Comparison of ENCODE assay signal across 15 cellular contexts in genomic region chr3:172280406-172281051, GRCh38.
DNase-seq lines count a peak whose midpoint lies in the region; TF ChIP-seq lines count a peak whose summit lies in the region.
"Had no signal": no experiment of that assay in that cellular context is flagged by ENCODE, and none has a peak within 500 bp of the region (broad histone marks: within the 10 kb centered on the region; RNA-seq: fewer than 3 reads in every experiment).

No MANE protein-coding gene starts in this region.

- no peaks in the 10 kb centered on the region for H3K9me3 ChIP-seq in BE2C
- H3K9me3 ChIP-seq: Peyer's patch had no signal

- no peak overlapping the region for H3K9ac ChIP-seq in mesendoderm (ENCODE audit: low read length)

- H3K4me3 ChIP-seq in AG04449 (ENCODE audit: low read depth, low read length) (no peak overlapping the region), mesendoderm (ENCODE audit: low read length) (no peak overlapping the region), BE2C (ENCODE audit: low read depth, low read length) (no peak overlapping the region)
- H3K4me3 ChIP-seq: Peyer's patch had no signal

- DNase-seq in AG04449 (ENCODE audit: low read depth, low spot score) (peak; percentile 67), NCI-H1694 (lab: John Stamatoyannopoulos, UW) (peak; percentile 68), dedifferentiated amniotic fluid mesenchymal stem cell (ENCODE audit: extremely low spot score) (peak; percentile 87), mesendoderm (peak; percentile 30), HuH-7.5 (ENCODE audit: low spot score) (no peak), BE2C (no peak), T-helper 9 cell (no peak), hippocampal formation (lab: John Stamatoyannopoulos, UW) (no peak)
- DNase-seq: activated CD8-positive, alpha-beta T cell treated with anti-CD3 and anti-CD28 coated beads for 36 hours; anterior cingulate cortex; CD8-positive, alpha-beta T cell; H7; NCI-H187 treated with DMSO at 0.1 percent for 48 hours; Peyer's patch had no signal

- H3K4me1 ChIP-seq in mesendoderm (ENCODE audit: control insufficient read depth, low read depth, low read length), result no peaks in the 10 kb centered on the region
- H3K4me1 ChIP-seq in BE2C, result no peaks in the 10 kb centered on the region; the same call in 1 of the 2 replicates
- H3K4me1 ChIP-seq: Peyer's patch had no signal

- TF ChIP-seq CTCF in AG04449 (IDR thresholded peaks at IDR 0.05; ENCODE audit: insufficient read depth, low read length, missing control alignments) (no peak), BE2C (IDR thresholded peaks at IDR 0.05; ENCODE audit: low read depth, low read length) (no peak)

- H2BK5ac ChIP-seq in mesendoderm (ENCODE audit: low read length), result no peak overlapping the region

- H3K23ac ChIP-seq in mesendoderm (ENCODE audit: low read length), result no peak overlapping the region

- no peak overlapping the region for H2BK120ac ChIP-seq in mesendoderm (ENCODE audit: low read depth, low read length)

- H2AK5ac ChIP-seq in mesendoderm (ENCODE audit: low read length), result no peak overlapping the region

- peaks cover 2% of the 10 kb centered on the region for H3K36me3 ChIP-seq in mesendoderm (ENCODE audit: control insufficient read depth, insufficient read depth, low read length)
- H3K36me3 ChIP-seq in BE2C, result no peaks in the 10 kb centered on the region
- H3K36me3 ChIP-seq: Peyer's patch had no signal

- H3K4ac ChIP-seq in mesendoderm (ENCODE audit: low read depth, low read length), result no peak overlapping the region

- no peak overlapping the region for H3K18ac ChIP-seq in mesendoderm (ENCODE audit: low read length)

- POLR2A ChIA-PET in AG04449 (lab: Yijun Ruan, JAX), result interaction anchor here (0.6 to 0.8 kb wide), 2 partner anchors 72 to 140 kb away, joined by 3 read pairs; no protein-coding TSS in a partner anchor

- no peaks in the 10 kb centered on the region for H3K27me3 ChIP-seq in mesendoderm (ENCODE audit: insufficient read depth, low read length, poor library complexity)
- H3K27me3 ChIP-seq in BE2C, result no peaks in the 10 kb centered on the region
- H3K27me3 ChIP-seq: Peyer's patch had no signal

- no peak overlapping the region for H2BK15ac ChIP-seq in mesendoderm (replicated peaks; ENCODE audit: low read depth)

- H3K4me2 ChIP-seq in mesendoderm (ENCODE audit: low read length), result no peak overlapping the region

- H4K8ac ChIP-seq in mesendoderm (ENCODE audit: low read depth, low read length), result no peak overlapping the region

- H4K5ac ChIP-seq in mesendoderm (ENCODE audit: low read length), result no peak overlapping the region

- H3K27ac ChIP-seq in mesendoderm (ENCODE audit: low read depth, low read length), result no peak overlapping the region
- H3K27ac ChIP-seq: HL-60, Peyer's patch had no signal

- H3K56ac ChIP-seq in mesendoderm (ENCODE audit: low read length), result no peak overlapping the region

- WGBS in mesendoderm (ENCODE audit: extremely low coverage, insufficient coverage, low lambda C conversion rate), result no CpG with 5 or more reads among the region's 1 CpG

- H3K79me1 ChIP-seq in mesendoderm (ENCODE audit: low read length), result peaks cover 8% of the 10 kb centered on the region

- H3K79me2 ChIP-seq in mesendoderm (ENCODE audit: control insufficient read depth, insufficient read depth, low read length), result peaks cover 3% of the 10 kb centered on the region

- CTCF ChIA-PET in AG04449 (lab: Yijun Ruan, JAX), result interaction anchor here (0.9 to 1.0 kb wide), 3 partner anchors 8 to 245 kb away, joined by 3 to 4 read pairs (median 4); no protein-coding TSS in a partner anchor

Comparison
In these comparisons a context has a peak if more than half of its experiments do, and no peak if none do; other contexts are left out.
1. DNase-seq: peak in AG04449 (single experiment), NCI-H1694 (single experiment), dedifferentiated amniotic fluid mesenchymal stem cell (single experiment) and mesendoderm (single experiment); none in HuH-7.5 (single experiment), BE2C (single experiment), T-helper 9 cell (single experiment) and hippocampal formation (0 of 2).